22 cellular contexts compared by ENCODE assay signal in the genomic region with DNA sequence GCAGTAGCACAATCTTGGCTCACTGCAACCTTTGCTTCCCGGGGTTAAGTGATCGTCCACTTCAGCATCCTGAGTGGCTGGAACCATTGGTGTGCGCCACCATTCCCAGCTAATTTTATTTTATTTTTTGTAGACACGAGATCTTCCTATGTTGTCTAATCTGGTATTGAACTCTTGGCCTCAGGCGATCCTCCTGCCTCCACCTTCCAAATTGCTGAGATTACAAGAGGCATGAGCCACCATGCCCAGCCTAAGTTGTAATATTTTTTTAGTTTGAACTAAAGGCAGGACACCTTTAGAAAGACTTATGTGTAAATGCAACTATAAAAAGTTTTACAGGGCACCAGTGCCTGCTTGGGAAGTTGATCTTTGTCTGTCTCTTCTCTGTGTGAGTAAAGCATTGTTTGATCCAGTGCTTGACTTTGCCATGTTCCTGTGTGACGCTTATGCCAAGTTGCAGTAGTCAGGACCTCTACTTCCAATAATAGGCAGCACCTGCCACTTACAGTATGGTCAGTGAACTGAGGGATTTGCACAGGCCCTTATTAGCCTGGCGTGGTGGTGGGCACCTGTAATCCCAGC. TPM values are rescaled to one million over a fixed set of nuclear protein-coding genes. Genes with fewer than 3 reads are reported as not detected.
DNase-seq lines count a peak whose midpoint lies in the region; ATAC-seq and TF ChIP-seq lines count a peak whose summit lies in the region.
"Had no signal": no experiment of that assay in that cellular context is flagged by ENCODE, and none has a peak within 500 bp of the region (broad histone marks: within the 10 kb centered on the region; RNA-seq: fewer than 3 reads in every experiment).

No MANE protein-coding gene starts in this region.

- no peak overlapping the region for H3K4me3 ChIP-seq in LNCaP clone FGC (ENCODE audit: low read depth, low read length)
- H3K4me3 ChIP-seq: esophagus squamous epithelium, prostate gland had no signal

- H3K27ac Mint-ChIP-seq in activated CD8-positive, alpha-beta memory T cell treated with anti-CD3 and anti-CD28 coated beads, Interleukin-2, amount 10 ng/mL, durations not matched to agents 7 days and 5 days: peak overlapping the region; percentile 44
- peak overlapping the region; percentile 62 to 88 (median 76) for H3K27ac Mint-ChIP-seq in immature natural killer cell
- H3K27ac Mint-ChIP-seq in stimulated activated effector memory CD8-positive, alpha-beta T cell treated with anti-CD3 and anti-CD28 coated beads, Interleukin-12 subunit alpha, Interleukin-12 subunit beta, amount 100 ng/mL, for 72 hours: peak overlapping the region; percentile 43
- H3K27ac Mint-ChIP-seq: HFFc6 had no signal

- CTCF ChIA-PET in activated CD8-positive, alpha-beta memory T cell treated with anti-CD3 and anti-CD28 coated beads, Interleukin-2, amount 10 ng/mL, durations not matched to agents 7 days and 5 days (lab: Charles Lee): no interaction called here

- no peak overlapping the region for H3K4me3 Mint-ChIP-seq in activated CD8-positive, alpha-beta memory T cell treated with anti-CD3 and anti-CD28 coated beads, Interleukin-2, amount 10 ng/mL, durations not matched to agents 7 days and 5 days
- peak overlapping the region in 4 of 5 donors; percentile 8 to 63 (median 52) for H3K4me3 Mint-ChIP-seq in immature natural killer cell
- no peak overlapping the region for H3K4me3 Mint-ChIP-seq in stimulated activated effector memory CD8-positive, alpha-beta T cell treated with anti-CD3 and anti-CD28 coated beads, Interleukin-12 subunit alpha, Interleukin-12 subunit beta, amount 100 ng/mL, for 72 hours
- H3K4me3 Mint-ChIP-seq: HFFc6, IgD-negative memory B cell, nephron had no signal

- H3K9me3 Mint-ChIP-seq in activated CD8-positive, alpha-beta memory T cell treated with anti-CD3 and anti-CD28 coated beads, Interleukin-2, amount 10 ng/mL, durations not matched to agents 7 days and 5 days (ENCODE audit: low read depth): no peaks in the 10 kb centered on the region
- no peaks in the 10 kb centered on the region for H3K9me3 Mint-ChIP-seq in immature natural killer cell
- no peaks in the 10 kb centered on the region for H3K9me3 Mint-ChIP-seq in stimulated activated effector memory CD8-positive, alpha-beta T cell treated with anti-CD3 and anti-CD28 coated beads, Interleukin-12 subunit alpha, Interleukin-12 subunit beta, amount 100 ng/mL, for 72 hours
- H3K9me3 Mint-ChIP-seq: HFFc6, IgD-negative memory B cell had no signal

- no peaks in the 10 kb centered on the region for H3K27me3 Mint-ChIP-seq in activated CD8-positive, alpha-beta memory T cell treated with anti-CD3 and anti-CD28 coated beads, Interleukin-2, amount 10 ng/mL, durations not matched to agents 7 days and 5 days
- peaks cover 0 to 2% (median 1%) of the 10 kb centered on the region in 3 donors for H3K27me3 Mint-ChIP-seq in immature natural killer cell (ENCODE audit: low read depth in 3 of 3)
- H3K27me3 Mint-ChIP-seq: IgD-negative memory B cell had no signal

- DNase-seq in activated CD8-positive, alpha-beta memory T cell treated with anti-CD3 and anti-CD28 coated beads, Interleukin-2, amount 10 ng/mL, durations not matched to agents 7 days and 5 days: no peak
- no peak for DNase-seq in activated CD8-positive, alpha-beta memory T cell treated with anti-CD3 and anti-CD28 coated beads, Interleukin-2, amount 50 U/mL, for 4 hours
- peak; percentile 63 for DNase-seq in LNCaP clone FGC (ENCODE audit: low read depth)
- DNase-seq in immature natural killer cell: no peak
- DNase-seq in stimulated activated effector memory CD8-positive, alpha-beta T cell treated with anti-CD3 and anti-CD28 coated beads, Interleukin-12 subunit alpha, Interleukin-12 subunit beta, amount 100 ng/mL, for 72 hours (ENCODE audit: low spot score in 2 of 2): no peak
- DNase-seq: activated CD4-positive, alpha-beta T cell treated with anti-CD3 and anti-CD28 coated beads for 48 hours; activated naive CD4-positive, alpha-beta T cell treated with Interleukin-2 at 50 U/mL for 16 hours; DMS 273 treated with DMSO at 0.1 percent for 48 hours; esophagus squamous epithelium; HFFc6; kidney glomerular epithelial cell; mesenchymal stem cell; MM.1S; NCI-H1436; NCI-H524; small intestine had no signal

- H3K36me3 Mint-ChIP-seq in activated CD8-positive, alpha-beta memory T cell treated with anti-CD3 and anti-CD28 coated beads, Interleukin-2, amount 10 ng/mL, durations not matched to agents 7 days and 5 days: peaks cover 25% of the 10 kb centered on the region
- H3K36me3 Mint-ChIP-seq in immature natural killer cell: no peaks in the 10 kb centered on the region
- H3K36me3 Mint-ChIP-seq in stimulated activated effector memory CD8-positive, alpha-beta T cell treated with anti-CD3 and anti-CD28 coated beads, Interleukin-12 subunit alpha, Interleukin-12 subunit beta, amount 100 ng/mL, for 72 hours: peaks cover 30% of the 10 kb centered on the region

- ATAC-seq in activated CD8-positive, alpha-beta memory T cell treated with anti-CD3 and anti-CD28 coated beads, Interleukin-2, amount 10 ng/mL, durations not matched to agents 7 days and 5 days: no peak
- ATAC-seq in stimulated activated effector memory CD8-positive, alpha-beta T cell treated with anti-CD3 and anti-CD28 coated beads, Interleukin-12 subunit alpha, Interleukin-12 subunit beta, amount 100 ng/mL, for 72 hours: no peak
- no peak for ATAC-seq in HG03460 (IDR thresholded peaks at IDR 0.05; ENCODE audit: unreplicated experiment)
- ATAC-seq in HG03342 (IDR thresholded peaks at IDR 0.05; ENCODE audit: unreplicated experiment): no peak
- no peak for ATAC-seq in HG03135 (IDR thresholded peaks at IDR 0.05; ENCODE audit: unreplicated experiment)

- TF ChIP-seq CTCF in LNCaP clone FGC (IDR thresholded peaks at IDR 0.05; ENCODE audit: control insufficient read depth, extremely low read depth, insufficient read depth): no peak

- H3K4me1 Mint-ChIP-seq in activated CD8-positive, alpha-beta memory T cell treated with anti-CD3 and anti-CD28 coated beads, Interleukin-2, amount 10 ng/mL, durations not matched to agents 7 days and 5 days: peaks cover 79% of the 10 kb centered on the region
- H3K4me1 Mint-ChIP-seq in immature natural killer cell: peaks cover 86 to 99% of the 10 kb centered on the region in 2 donors
- H3K4me1 Mint-ChIP-seq in stimulated activated effector memory CD8-positive, alpha-beta T cell treated with anti-CD3 and anti-CD28 coated beads, Interleukin-12 subunit alpha, Interleukin-12 subunit beta, amount 100 ng/mL, for 72 hours: peaks cover 70% of the 10 kb centered on the region

RNA-seq across cellular contexts. Expression of a gene that starts 46.9 kb away (rescaled TPM):
- 10 to 100 TPM; 30.0 to 42.4 TPM for total RNA-seq in activated CD8-positive, alpha-beta memory T cell treated with anti-CD3 and anti-CD28 coated beads, Interleukin-2, amount 10 ng/mL, durations not matched to agents 7 days and 5 days
- polyA plus RNA-seq in immature natural killer cell: 10 to 100 TPM in 1 of 3 donors, 1 to 10 TPM in 2; 4.3 to 26.1 (median 7.8) TPM

Comparison
In these comparisons a context has a peak if more than half of its experiments do, and no peak if none do; other contexts are left out.
1. H3K4me3 Mint-ChIP-seq: peak in immature natural killer cell (4 of 5); none in activated CD8-positive, alpha-beta memory T cell treated with anti-CD3 and anti-CD28 coated beads, Interleukin-2, amount 10 ng/mL, durations not matched to agents 7 days and 5 days (single experiment) and stimulated activated effector memory CD8-positive, alpha-beta T cell treated with anti-CD3 and anti-CD28 coated beads, Interleukin-12 subunit alpha, Interleukin-12 subunit beta, amount 100 ng/mL, for 72 hours (single experiment).
2. Peak in every context shown above with its lines, with median percentiles within 50 percentile points of each other: H3K27ac Mint-ChIP-seq.